In the genomic region with DNA sequence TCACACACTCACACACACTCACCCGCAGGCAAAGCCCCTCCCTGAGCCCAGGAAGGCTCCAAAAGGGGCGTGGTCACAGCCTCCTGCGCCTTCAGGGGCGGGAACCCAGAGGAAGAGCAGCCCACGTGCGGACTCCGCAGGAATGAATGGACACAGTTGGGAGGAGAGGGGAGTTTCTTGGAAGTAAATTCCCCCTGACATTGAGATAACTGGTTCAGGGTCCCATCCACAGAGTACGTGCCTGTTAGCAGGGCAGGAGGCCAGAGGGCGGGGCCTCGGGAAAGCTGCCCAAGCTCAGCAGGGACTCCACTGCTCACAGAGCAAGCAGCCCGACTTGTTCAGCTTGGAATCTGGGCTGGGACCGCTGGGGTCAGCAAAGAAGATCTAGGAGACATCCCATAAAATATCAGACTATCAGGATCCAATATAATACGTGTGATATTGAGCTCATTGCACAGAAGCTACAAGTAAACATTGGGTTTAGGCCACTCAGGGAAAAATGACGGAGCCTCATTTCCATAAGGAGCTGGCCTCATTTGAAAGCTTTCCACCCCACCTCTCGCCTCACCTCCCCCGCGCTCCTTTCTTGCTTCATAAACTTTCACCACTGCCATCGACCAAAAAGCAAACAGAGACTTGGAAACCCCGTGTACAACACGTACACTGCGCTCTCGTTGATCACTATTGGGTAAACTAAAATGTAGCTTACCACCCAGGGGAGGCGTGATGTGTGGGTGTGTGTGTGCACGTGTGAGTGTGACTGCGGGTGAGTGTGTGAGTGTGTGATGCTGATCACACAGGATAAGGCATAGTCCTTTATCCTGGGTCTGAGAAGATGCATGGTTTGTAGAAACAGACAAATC, we compare ENCODE assay signal across 1 cellular context.
TF ChIP-seq lines count a peak whose summit lies in the region.

No MANE protein-coding gene starts in this region.

TF ChIP-seq in HEK293, 187 proteins besides CTCF, POLR2A, EP300 and RAD21 (continued from another document and continues in another):
- TF ChIP-seq, protein P1, sequence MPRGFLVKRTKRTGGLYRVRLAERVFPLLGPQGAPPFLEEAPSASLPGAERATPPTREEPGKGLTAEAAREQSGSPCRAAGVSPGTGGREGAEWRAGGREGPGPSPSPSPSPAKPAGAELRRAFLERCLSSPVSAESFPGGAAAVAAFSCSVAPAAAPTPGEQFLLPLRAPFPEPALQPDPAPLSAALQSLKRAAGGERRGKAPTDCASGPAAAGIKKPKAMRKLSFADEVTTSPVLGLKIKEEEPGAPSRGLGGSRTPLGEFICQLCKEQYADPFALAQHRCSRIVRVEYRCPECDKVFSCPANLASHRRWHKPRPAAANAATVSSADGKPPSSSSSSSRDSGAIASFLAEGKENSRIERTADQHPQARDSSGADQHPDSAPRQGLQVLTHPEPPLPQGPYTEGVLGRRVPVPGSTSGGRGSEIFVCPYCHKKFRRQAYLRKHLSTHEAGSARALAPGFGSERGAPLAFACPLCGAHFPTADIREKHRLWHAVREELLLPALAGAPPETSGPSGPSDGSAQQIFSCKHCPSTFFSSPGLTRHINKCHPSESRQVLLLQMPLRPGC (tag by site-specific recombination; IDR thresholded peaks at IDR 0.05), result no peak
- TF ChIP-seq, protein P2, sequence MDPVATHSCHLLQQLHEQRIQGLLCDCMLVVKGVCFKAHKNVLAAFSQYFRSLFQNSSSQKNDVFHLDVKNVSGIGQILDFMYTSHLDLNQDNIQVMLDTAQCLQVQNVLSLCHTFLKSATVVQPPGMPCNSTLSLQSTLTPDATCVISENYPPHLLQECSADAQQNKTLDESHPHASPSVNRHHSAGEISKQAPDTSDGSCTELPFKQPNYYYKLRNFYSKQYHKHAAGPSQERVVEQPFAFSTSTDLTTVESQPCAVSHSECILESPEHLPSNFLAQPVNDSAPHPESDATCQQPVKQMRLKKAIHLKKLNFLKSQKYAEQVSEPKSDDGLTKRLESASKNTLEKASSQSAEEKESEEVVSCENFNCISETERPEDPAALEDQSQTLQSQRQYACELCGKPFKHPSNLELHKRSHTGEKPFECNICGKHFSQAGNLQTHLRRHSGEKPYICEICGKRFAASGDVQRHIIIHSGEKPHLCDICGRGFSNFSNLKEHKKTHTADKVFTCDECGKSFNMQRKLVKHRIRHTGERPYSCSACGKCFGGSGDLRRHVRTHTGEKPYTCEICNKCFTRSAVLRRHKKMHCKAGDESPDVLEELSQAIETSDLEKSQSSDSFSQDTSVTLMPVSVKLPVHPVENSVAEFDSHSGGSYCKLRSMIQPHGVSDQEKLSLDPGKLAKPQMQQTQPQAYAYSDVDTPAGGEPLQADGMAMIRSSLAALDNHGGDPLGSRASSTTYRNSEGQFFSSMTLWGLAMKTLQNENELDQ (tag by site-specific recombination; IDR thresholded peaks at IDR 0.05; ENCODE audit: low read depth), result no peak
- no peak for TF ChIP-seq ZNF274 (IDR thresholded peaks at IDR 0.05; ENCODE audit: low read length)
- no peak for TF ChIP-seq ZNF274 (tag by site-specific recombination; IDR thresholded peaks at IDR 0.05; ENCODE audit: borderline replicate concordance)
- no peak for TF ChIP-seq ZNF670 (tag by site-specific recombination; IDR thresholded peaks at IDR 0.05; ENCODE audit: low read depth)
- TF ChIP-seq, protein P3, sequence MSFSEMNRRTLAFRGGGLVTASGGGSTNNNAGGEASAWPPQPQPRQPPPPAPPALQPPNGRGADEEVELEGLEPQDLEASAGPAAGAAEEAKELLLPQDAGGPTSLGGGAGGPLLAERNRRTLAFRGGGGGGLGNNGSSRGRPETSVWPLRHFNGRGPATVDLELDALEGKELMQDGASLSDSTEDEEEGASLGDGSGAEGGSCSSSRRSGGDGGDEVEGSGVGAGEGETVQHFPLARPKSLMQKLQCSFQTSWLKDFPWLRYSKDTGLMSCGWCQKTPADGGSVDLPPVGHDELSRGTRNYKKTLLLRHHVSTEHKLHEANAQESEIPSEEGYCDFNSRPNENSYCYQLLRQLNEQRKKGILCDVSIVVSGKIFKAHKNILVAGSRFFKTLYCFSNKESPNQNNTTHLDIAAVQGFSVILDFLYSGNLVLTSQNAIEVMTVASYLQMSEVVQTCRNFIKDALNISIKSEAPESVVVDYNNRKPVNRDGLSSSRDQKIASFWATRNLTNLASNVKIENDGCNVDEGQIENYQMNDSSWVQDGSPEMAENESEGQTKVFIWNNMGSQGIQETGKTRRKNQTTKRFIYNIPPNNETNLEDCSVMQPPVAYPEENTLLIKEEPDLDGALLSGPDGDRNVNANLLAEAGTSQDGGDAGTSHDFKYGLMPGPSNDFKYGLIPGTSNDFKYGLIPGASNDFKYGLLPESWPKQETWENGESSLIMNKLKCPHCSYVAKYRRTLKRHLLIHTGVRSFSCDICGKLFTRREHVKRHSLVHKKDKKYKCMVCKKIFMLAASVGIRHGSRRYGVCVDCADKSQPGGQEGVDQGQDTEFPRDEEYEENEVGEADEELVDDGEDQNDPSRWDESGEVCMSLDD (tag by site-specific recombination; IDR thresholded peaks at IDR 0.05), result no peak
- no peak for TF ChIP-seq ZBTB21 (tag by site-specific recombination; IDR thresholded peaks at IDR 0.05)
- TF ChIP-seq, protein P4, sequence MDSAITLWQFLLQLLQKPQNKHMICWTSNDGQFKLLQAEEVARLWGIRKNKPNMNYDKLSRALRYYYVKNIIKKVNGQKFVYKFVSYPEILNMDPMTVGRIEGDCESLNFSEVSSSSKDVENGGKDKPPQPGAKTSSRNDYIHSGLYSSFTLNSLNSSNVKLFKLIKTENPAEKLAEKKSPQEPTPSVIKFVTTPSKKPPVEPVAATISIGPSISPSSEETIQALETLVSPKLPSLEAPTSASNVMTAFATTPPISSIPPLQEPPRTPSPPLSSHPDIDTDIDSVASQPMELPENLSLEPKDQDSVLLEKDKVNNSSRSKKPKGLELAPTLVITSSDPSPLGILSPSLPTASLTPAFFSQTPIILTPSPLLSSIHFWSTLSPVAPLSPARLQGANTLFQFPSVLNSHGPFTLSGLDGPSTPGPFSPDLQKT (IDR thresholded peaks at IDR 0.05; ENCODE audit: borderline replicate concordance, low read depth, low read length), result no peak
- no peak for TF ChIP-seq ZNF324 (tag by site-specific recombination; IDR thresholded peaks at IDR 0.05)
- TF ChIP-seq ZNF548 (tag by site-specific recombination; IDR thresholded peaks at IDR 0.05), result no peak
- no peak for TF ChIP-seq ZNF560 (tag by site-specific recombination; IDR thresholded peaks at IDR 0.05; ENCODE audit: borderline replicate concordance)
- TF ChIP-seq ZIC2 (tag by site-specific recombination; IDR thresholded peaks at IDR 0.05), result peak; percentile 87
- TF ChIP-seq ZEB2 (tag by site-specific recombination; IDR thresholded peaks at IDR 0.05), result peak; percentile 21; the same call in 1 of the 2 replicates
- no peak for TF ChIP-seq ZNF558 (tag by site-specific recombination; IDR thresholded peaks at IDR 0.05)
- TF ChIP-seq ZNF664 (tag by site-specific recombination; IDR thresholded peaks at IDR 0.05), result no peak
- no peak for TF ChIP-seq ZNF596 (tag by site-specific recombination; IDR thresholded peaks at IDR 0.05)
- TF ChIP-seq ZBTB17 (tag by site-specific recombination; IDR thresholded peaks at IDR 0.05), result peak; percentile 76
- no peak for TF ChIP-seq ZNF2 (tag by site-specific recombination; IDR thresholded peaks at IDR 0.05)
- no peak for TF ChIP-seq MEIS1 (CRISPR knock-in tag; IDR thresholded peaks at IDR 0.05; ENCODE audit: borderline replicate concordance)
- TF ChIP-seq, protein P5, sequence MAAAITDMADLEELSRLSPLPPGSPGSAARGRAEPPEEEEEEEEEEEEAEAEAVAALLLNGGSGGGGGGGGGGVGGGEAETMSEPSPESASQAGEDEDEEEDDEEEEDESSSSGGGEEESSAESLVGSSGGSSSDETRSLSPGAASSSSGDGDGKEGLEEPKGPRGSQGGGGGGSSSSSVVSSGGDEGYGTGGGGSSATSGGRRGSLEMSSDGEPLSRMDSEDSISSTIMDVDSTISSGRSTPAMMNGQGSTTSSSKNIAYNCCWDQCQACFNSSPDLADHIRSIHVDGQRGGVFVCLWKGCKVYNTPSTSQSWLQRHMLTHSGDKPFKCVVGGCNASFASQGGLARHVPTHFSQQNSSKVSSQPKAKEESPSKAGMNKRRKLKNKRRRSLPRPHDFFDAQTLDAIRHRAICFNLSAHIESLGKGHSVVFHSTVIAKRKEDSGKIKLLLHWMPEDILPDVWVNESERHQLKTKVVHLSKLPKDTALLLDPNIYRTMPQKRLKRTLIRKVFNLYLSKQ (tag by site-specific recombination; IDR thresholded peaks at IDR 0.05; ENCODE audit: borderline replicate concordance), result no peak
- TF ChIP-seq SETDB1 (IDR thresholded peaks at IDR 0.05; ENCODE audit: insufficient read length, low read length), result peak; percentile 20
- no peak for TF ChIP-seq ZFP3 (tag by site-specific recombination; IDR thresholded peaks at IDR 0.05; ENCODE audit: low read depth)
- TF ChIP-seq ZBTB48 (tag by site-specific recombination; IDR thresholded peaks at IDR 0.05), result no peak; the same call in 1 of the 2 replicates
- peak; percentile 74; the same call in 1 of the 2 replicates for TF ChIP-seq EGR2 (tag by site-specific recombination; IDR thresholded peaks at IDR 0.05; ENCODE audit: low read depth)
- peak; percentile 76 for TF ChIP-seq KLF16 (tag by site-specific recombination; IDR thresholded peaks at IDR 0.05)
- peak; percentile 85 for TF ChIP-seq ZNF341 (tag by site-specific recombination; IDR thresholded peaks at IDR 0.05; ENCODE audit: low read depth)
- peak; percentile 81 for TF ChIP-seq GLIS2 (tag by site-specific recombination; IDR thresholded peaks at IDR 0.05)
- no peak for TF ChIP-seq RBAK (tag by site-specific recombination; IDR thresholded peaks at IDR 0.05)
- TF ChIP-seq ZNF843 (tag by site-specific recombination; IDR thresholded peaks at IDR 0.05), result no peak
- TF ChIP-seq, protein P6, sequence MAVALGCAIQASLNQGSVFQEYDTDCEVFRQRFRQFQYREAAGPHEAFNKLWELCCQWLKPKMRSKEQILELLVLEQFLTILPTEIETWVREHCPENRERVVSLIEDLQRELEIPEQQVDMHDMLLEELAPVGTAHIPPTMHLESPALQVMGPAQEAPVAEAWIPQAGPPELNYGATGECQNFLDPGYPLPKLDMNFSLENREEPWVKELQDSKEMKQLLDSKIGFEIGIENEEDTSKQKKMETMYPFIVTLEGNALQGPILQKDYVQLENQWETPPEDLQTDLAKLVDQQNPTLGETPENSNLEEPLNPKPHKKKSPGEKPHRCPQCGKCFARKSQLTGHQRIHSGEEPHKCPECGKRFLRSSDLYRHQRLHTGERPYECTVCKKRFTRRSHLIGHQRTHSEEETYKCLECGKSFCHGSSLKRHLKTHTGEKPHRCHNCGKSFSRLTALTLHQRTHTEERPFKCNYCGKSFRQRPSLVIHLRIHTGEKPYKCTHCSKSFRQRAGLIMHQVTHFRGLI (tag by site-specific recombination; IDR thresholded peaks at IDR 0.05), result no peak; the same call in 1 of the 2 replicates
- peak; percentile 63 for TF ChIP-seq SP2 (tag by site-specific recombination; IDR thresholded peaks at IDR 0.05)
- no peak for TF ChIP-seq ZNF19 (tag by site-specific recombination; IDR thresholded peaks at IDR 0.05; ENCODE audit: low read depth)
- TF ChIP-seq FEZF1 (tag by site-specific recombination; IDR thresholded peaks at IDR 0.05), result no peak; the same call in 1 of the 2 replicates
- no peak for TF ChIP-seq ZNF610 (tag by site-specific recombination; IDR thresholded peaks at IDR 0.05; ENCODE audit: borderline replicate concordance)
- no peak for TF ChIP-seq REPIN1 (tag by site-specific recombination; IDR thresholded peaks at IDR 0.05; ENCODE audit: low read depth)
- TF ChIP-seq GLI4 (tag by site-specific recombination; IDR thresholded peaks at IDR 0.05), result no peak
- no peak for TF ChIP-seq ZNF16 (tag by site-specific recombination; IDR thresholded peaks at IDR 0.05; ENCODE audit: low read depth)
- TF ChIP-seq, protein P7, sequence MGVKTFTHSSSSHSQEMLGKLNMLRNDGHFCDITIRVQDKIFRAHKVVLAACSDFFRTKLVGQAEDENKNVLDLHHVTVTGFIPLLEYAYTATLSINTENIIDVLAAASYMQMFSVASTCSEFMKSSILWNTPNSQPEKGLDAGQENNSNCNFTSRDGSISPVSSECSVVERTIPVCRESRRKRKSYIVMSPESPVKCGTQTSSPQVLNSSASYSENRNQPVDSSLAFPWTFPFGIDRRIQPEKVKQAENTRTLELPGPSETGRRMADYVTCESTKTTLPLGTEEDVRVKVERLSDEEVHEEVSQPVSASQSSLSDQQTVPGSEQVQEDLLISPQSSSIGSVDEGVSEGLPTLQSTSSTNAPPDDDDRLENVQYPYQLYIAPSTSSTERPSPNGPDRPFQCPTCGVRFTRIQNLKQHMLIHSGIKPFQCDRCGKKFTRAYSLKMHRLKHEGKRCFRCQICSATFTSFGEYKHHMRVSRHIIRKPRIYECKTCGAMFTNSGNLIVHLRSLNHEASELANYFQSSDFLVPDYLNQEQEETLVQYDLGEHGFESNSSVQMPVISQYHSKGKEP (tag by site-specific recombination; IDR thresholded peaks at IDR 0.05), result no peak
- TF ChIP-seq, protein P8, sequence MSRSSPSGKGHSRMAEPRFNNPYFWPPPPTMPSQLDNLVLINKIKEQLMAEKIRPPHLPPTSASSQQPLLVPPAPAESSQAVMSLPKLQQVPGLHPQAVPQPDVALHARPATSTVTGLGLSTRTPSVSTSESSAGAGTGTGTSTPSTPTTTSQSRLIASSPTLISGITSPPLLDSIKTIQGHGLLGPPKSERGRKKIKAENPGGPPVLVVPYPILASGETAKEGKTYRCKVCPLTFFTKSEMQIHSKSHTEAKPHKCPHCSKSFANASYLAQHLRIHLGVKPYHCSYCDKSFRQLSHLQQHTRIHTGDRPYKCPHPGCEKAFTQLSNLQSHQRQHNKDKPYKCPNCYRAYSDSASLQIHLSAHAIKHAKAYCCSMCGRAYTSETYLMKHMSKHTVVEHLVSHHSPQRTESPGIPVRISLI (tag by site-specific recombination; IDR thresholded peaks at IDR 0.05), result no peak
- TF ChIP-seq YY1 (tag by site-specific recombination; IDR thresholded peaks at IDR 0.05), result no peak
- peak; percentile 24; the same call in 1 of the 2 replicates for TF ChIP-seq ZFP69B (tag by site-specific recombination; IDR thresholded peaks at IDR 0.05)
- TF ChIP-seq ZXDB (tag by site-specific recombination; IDR thresholded peaks at IDR 0.05), result peak; percentile 86
- no peak for TF ChIP-seq ZBTB7A (tag by site-specific recombination; IDR thresholded peaks at IDR 0.05; ENCODE audit: low read depth)
- TF ChIP-seq ZNF423 (tag by site-specific recombination; IDR thresholded peaks at IDR 0.05), result no peak
- peak; percentile 60 for TF ChIP-seq ZNF335 (tag by site-specific recombination; conservative IDR thresholded peaks at IDR 0.05)
- TF ChIP-seq ZNF184 (tag by site-specific recombination; IDR thresholded peaks at IDR 0.05), result 0 out of 2 replicates have a peak, but pooled peaks have one; percentile 9
- peak; percentile 83 for TF ChIP-seq ZBTB8A (tag by site-specific recombination; IDR thresholded peaks at IDR 0.05)
- TF ChIP-seq ZNF48 (tag by site-specific recombination; IDR thresholded peaks at IDR 0.05), result no peak
- TF ChIP-seq KLF9 (tag by site-specific recombination; IDR thresholded peaks at IDR 0.05; ENCODE audit: low read depth), result peak; percentile 96
- peak; percentile 78 for TF ChIP-seq PRDM1 (tag by site-specific recombination; IDR thresholded peaks at IDR 0.05)
- peak; percentile 84; the same call in 1 of the 2 replicates for TF ChIP-seq ZNF660 (tag by site-specific recombination; IDR thresholded peaks at IDR 0.05)
- TF ChIP-seq ZFP37 (tag by site-specific recombination; IDR thresholded peaks at IDR 0.05), result no peak
- no peak for TF ChIP-seq ZNF391 (tag by site-specific recombination; IDR thresholded peaks at IDR 0.05; ENCODE audit: borderline replicate concordance, low read depth)
- peak; percentile 90 for TF ChIP-seq IKZF3 (tag by site-specific recombination; IDR thresholded peaks at IDR 0.05)
